ENCODE assay signal across 2 cellular contexts in genomic region chr20:63701329-63702035, GRCh38.
TF ChIP-seq lines count a peak whose summit lies in the region.

No MANE protein-coding gene starts in this region.

TF ChIP-seq in HEK293T, 16 proteins besides CTCF, POLR2A, EP300 and RAD21:
- no peak for TF ChIP-seq ELF4 (IDR thresholded peaks at IDR 0.05)
- TF ChIP-seq LEF1 (IDR thresholded peaks at IDR 0.05; ENCODE audit: borderline replicate concordance): no peak
- no peak for TF ChIP-seq FOXA1 (IDR thresholded peaks at IDR 0.05)
- TF ChIP-seq ARNT (IDR thresholded peaks at IDR 0.05): no peak
- no peak for TF ChIP-seq BHLHE40 (IDR thresholded peaks at IDR 0.05; ENCODE audit: borderline replicate concordance)
- TF ChIP-seq FOXM1 (IDR thresholded peaks at IDR 0.05; ENCODE audit: borderline replicate concordance): no peak
- TF ChIP-seq PKNOX1 (IDR thresholded peaks at IDR 0.05): no peak
- no peak for TF ChIP-seq SP1 (IDR thresholded peaks at IDR 0.05)
- no peak for TF ChIP-seq SUZ12 (IDR thresholded peaks at IDR 0.05)
- no peak for TF ChIP-seq NFRKB (IDR thresholded peaks at IDR 0.05)
- TF ChIP-seq L3MBTL2 (conservative IDR thresholded peaks at IDR 0.05): no peak
- no peak for TF ChIP-seq ZNF384 (IDR thresholded peaks at IDR 0.05)
- no peak for TF ChIP-seq CTBP1 (IDR thresholded peaks at IDR 0.05; ENCODE audit: borderline replicate concordance)
- no peak for TF ChIP-seq HDGF (IDR thresholded peaks at IDR 0.05; ENCODE audit: borderline replicate concordance)
- no peak for TF ChIP-seq FOXK2 (IDR thresholded peaks at IDR 0.05)
- TF ChIP-seq TARDBP (IDR thresholded peaks at IDR 0.05): no peak
TF ChIP-seq in HEK293T: peak in this region for 0.

TF ChIP-seq in H1, 55 proteins besides CTCF, POLR2A, EP300 and RAD21:
- TF ChIP-seq MAX (IDR thresholded peaks at IDR 0.05): no peak
- 0 out of 2 replicates have a peak, but pooled peaks have one; percentile 10 for TF ChIP-seq POLR2AphosphoS5 (IDR thresholded peaks at IDR 0.05; ENCODE audit: low read depth, low read length)
TF ChIP-seq in H1: peak in this region for 1.
